In genomic region chr1:51330331-51331201, GRCh38 we compare ENCODE assay signal across 1 cellular context.
A peak's percentile ranks its signal among the peaks of the same experiment; 100 is the strongest.
TF ChIP-seq lines count a peak whose summit lies in the region.

Gene TTC39A, minus strand, starts transcription at chr1:51330562. Its CDS starts 85 bp downstream, at chr1:51330477.

TF ChIP-seq in HEK293, 187 proteins besides CTCF, POLR2A, EP300 and RAD21 (continued from another document):
- TF ChIP-seq ZNF776 (tag by site-specific recombination; IDR thresholded peaks at IDR 0.05; ENCODE audit: borderline replicate concordance) (no peak), GLIS2 (tag by site-specific recombination; IDR thresholded peaks at IDR 0.05) (peak; percentile 43), ZFHX2 (tag by site-specific recombination; conservative IDR thresholded peaks at IDR 0.05) (peak; percentile 87), ZBTB1 (tag by site-specific recombination; IDR thresholded peaks at IDR 0.05) (no peak), ZBTB8A (tag by site-specific recombination; IDR thresholded peaks at IDR 0.05) (0 out of 2 replicates have a peak, but pooled peaks have one; percentile 22), ZNF785 (tag by site-specific recombination; IDR thresholded peaks at IDR 0.05) (no peak), KLF10 (tag by site-specific recombination; IDR thresholded peaks at IDR 0.05) (peak; percentile 41; the same call in 1 of the 2 replicates), ZNF354C (tag by site-specific recombination; IDR thresholded peaks at IDR 0.05; ENCODE audit: borderline replicate concordance, low read depth) (no peak), ZFP37 (tag by site-specific recombination; IDR thresholded peaks at IDR 0.05) (no peak), ZNF214 (tag by site-specific recombination; IDR thresholded peaks at IDR 0.05; ENCODE audit: borderline replicate concordance) (no peak), ZNF423 (tag by site-specific recombination; IDR thresholded peaks at IDR 0.05) (no peak), BCL6B (tag by site-specific recombination; IDR thresholded peaks at IDR 0.05) (no peak), ZNF138 (tag by site-specific recombination; IDR thresholded peaks at IDR 0.05; ENCODE audit: borderline replicate concordance) (no peak), ZNF292 (tag by site-specific recombination; IDR thresholded peaks at IDR 0.05; ENCODE audit: borderline replicate concordance, low read depth) (no peak), SALL2 (tag by site-specific recombination; IDR thresholded peaks at IDR 0.05; ENCODE audit: borderline replicate concordance) (no peak), ZNF335 (tag by site-specific recombination; conservative IDR thresholded peaks at IDR 0.05) (peak; percentile 80), ZNF19 (tag by site-specific recombination; IDR thresholded peaks at IDR 0.05; ENCODE audit: low read depth) (no peak), SCRT2 (tag by site-specific recombination; IDR thresholded peaks at IDR 0.05) (peak; percentile 60), ZNF449 (tag by site-specific recombination; IDR thresholded peaks at IDR 0.05) (no peak), ZNF146 (tag by site-specific recombination; IDR thresholded peaks at IDR 0.05) (no peak), ZNF157 (tag by site-specific recombination; IDR thresholded peaks at IDR 0.05) (no peak), ZNF629 (tag by site-specific recombination; IDR thresholded peaks at IDR 0.05) (no peak), PATZ1 (tag by site-specific recombination; IDR thresholded peaks at IDR 0.05) (peak; percentile 25; the same call in 1 of the 2 replicates), OSR2 (tag by site-specific recombination; IDR thresholded peaks at IDR 0.05) (no peak), PRDM6 (tag by site-specific recombination; IDR thresholded peaks at IDR 0.05) (no peak), ZNF416 (tag by site-specific recombination; IDR thresholded peaks at IDR 0.05) (no peak), TRIM28 (IDR thresholded peaks at IDR 0.05; ENCODE audit: borderline replicate concordance, low read length) (no peak)
